18 cellular contexts compared by ENCODE assay signal in genomic region chr14:58227096-58227819, GRCh38. TPM values are rescaled to one million over a fixed set of nuclear protein-coding genes. Genes with fewer than 3 reads are reported as not detected.
DNase-seq lines count a peak whose midpoint lies in the region; ATAC-seq and TF ChIP-seq lines count a peak whose summit lies in the region.
"Had no signal": no experiment of that assay in that cellular context is flagged by ENCODE, and none has a peak within 500 bp of the region (broad histone marks: within the 10 kb centered on the region; RNA-seq: fewer than 3 reads in every experiment).

No MANE protein-coding gene starts in this region.

- CTCF ChIA-PET in activated naive CD4-positive, alpha-beta T cell treated with anti-CD3 and anti-CD28 coated beads, Interleukin-2, amount 10 ng/mL, durations not matched to agents 7 days and 5 days (lab: Charles Lee) = interaction anchor here (0.8 kb wide), 1 partner anchor 14 kb away, joined by 3 read pairs; no protein-coding TSS in a partner anchor

- H3K36me3 Mint-ChIP-seq in activated naive CD4-positive, alpha-beta T cell treated with anti-CD3 and anti-CD28 coated beads, Interleukin-2, amount 10 ng/mL, durations not matched to agents 7 days and 5 days = peaks cover 12% of the 10 kb centered on the region

- WGBS in psoas muscle, 3 donors = 24 to 49% (median 33%) methylated on average over 5 of the region's 5 CpGs

- H3K9me3 ChIP-seq in psoas muscle = no peaks in the 10 kb centered on the region
- no peaks in the 10 kb centered on the region for H3K9me3 ChIP-seq in skeletal muscle tissue (ENCODE audit: control insufficient read depth in 3 of 3, low read length in 3 of 3)
- H3K9me3 ChIP-seq: A549; BLaER1 treated with 17β-estradiol and CSF1 and Interleukin-3, amounts not matched to agents 10 nM and 100 nM; Caco-2 had no signal

- no peaks in the 10 kb centered on the region for H3K4me1 ChIP-seq in psoas muscle
- H3K4me1 ChIP-seq in skeletal muscle tissue (ENCODE audit: control insufficient read depth in 3 of 3, insufficient read depth in 3 of 3, low read length in 3 of 3) = peaks cover 0 to 5% (median 0%) of the 10 kb centered on the region in 3 donors
- H3K4me1 ChIP-seq: A549; BLaER1 treated with 17β-estradiol and CSF1 and Interleukin-3, amounts not matched to agents 10 nM and 100 nM; Caco-2 had no signal

- H3K27me3 ChIP-seq in psoas muscle (ENCODE audit: insufficient read depth in 3 of 3, low read length in 2 of 3) (no peaks in the 10 kb centered on the region), skeletal muscle tissue (ENCODE audit: control insufficient read depth in 3 of 3, insufficient read depth in 3 of 3, low read length in 3 of 3) (no peaks in the 10 kb centered on the region)
- H3K27me3 ChIP-seq: BLaER1 treated with 17β-estradiol and CSF1 and Interleukin-3, amounts not matched to agents 10 nM and 100 nM had no signal

- H3K9me3 Mint-ChIP-seq in activated naive CD4-positive, alpha-beta T cell treated with anti-CD3 and anti-CD28 coated beads, Interleukin-2, amount 10 ng/mL, durations not matched to agents 7 days and 5 days = no peaks in the 10 kb centered on the region
- H3K9me3 Mint-ChIP-seq: CD4-positive, alpha-beta T cell; CD8-positive, alpha-beta T cell had no signal

- no peak overlapping the region for H3K4me3 Mint-ChIP-seq in activated naive CD4-positive, alpha-beta T cell treated with anti-CD3 and anti-CD28 coated beads, Interleukin-2, amount 10 ng/mL, durations not matched to agents 7 days and 5 days
- H3K4me3 Mint-ChIP-seq: B cell; CD4-positive, alpha-beta T cell; CD8-positive, alpha-beta T cell had no signal

- H3K9ac ChIP-seq in skeletal muscle tissue (ENCODE audit: low read depth in 1 of 3, low read length in 3 of 3) = no peak overlapping the region
- H3K9ac ChIP-seq: BLaER1 treated with 17β-estradiol and CSF1 and Interleukin-3, amounts not matched to agents 10 nM and 100 nM had no signal

- H3K27ac Mint-ChIP-seq in activated naive CD4-positive, alpha-beta T cell treated with anti-CD3 and anti-CD28 coated beads, Interleukin-2, amount 10 ng/mL, durations not matched to agents 7 days and 5 days = peak overlapping the region; percentile 45
- H3K27ac Mint-ChIP-seq: B cell; CD4-positive, alpha-beta T cell had no signal

- no peaks in the 10 kb centered on the region for H3K27me3 Mint-ChIP-seq in activated naive CD4-positive, alpha-beta T cell treated with anti-CD3 and anti-CD28 coated beads, Interleukin-2, amount 10 ng/mL, durations not matched to agents 7 days and 5 days
- H3K27me3 Mint-ChIP-seq: B cell; CD4-positive, alpha-beta T cell had no signal

- DNase-seq in activated naive CD4-positive, alpha-beta T cell treated with anti-CD3 and anti-CD28 coated beads, Interleukin-2, amount 10 ng/mL, durations not matched to agents 7 days and 5 days = no peak
- no peak for DNase-seq in activated naive CD4-positive, alpha-beta T cell (lab: John Stamatoyannopoulos, UW)
- DNase-seq in psoas muscle (peak in 1 of 2 donors; percentile 66), caudate nucleus (lab: John Stamatoyannopoulos, UW) (no peak)
- DNase-seq: AML-193; Caco-2; Calu3; CD4-positive, alpha-beta T cell; CD8-positive, alpha-beta T cell; DMS79 treated with DMSO at 0.1 percent for 48 hours; GF-D8 had no signal

- H3K36me3 ChIP-seq in psoas muscle (ENCODE audit: insufficient read depth in 1 of 2, low read depth in 1 of 2) (peaks cover 0 to 71% of the 10 kb centered on the region in 2 donors), skeletal muscle tissue (ENCODE audit: control insufficient read depth in 3 of 3, insufficient read depth in 3 of 3, low read length in 3 of 3) (peaks cover 5 to 8% (median 7%) of the 10 kb centered on the region in 3 donors)

- H3K27ac ChIP-seq in psoas muscle = peak overlapping the region; percentile 43
- peak overlapping the region; percentile 47 for H3K27ac ChIP-seq in skeletal muscle tissue (ENCODE audit: low read depth, low read length)
- no peak overlapping the region for H3K27ac ChIP-seq in caudate nucleus (ENCODE audit: low read depth, low read length)
- H3K27ac ChIP-seq: 22Rv1; A549; BLaER1 treated with 17β-estradiol and CSF1 and Interleukin-3, amounts not matched to agents 10 nM and 100 nM; C4-2B had no signal

- H3K4me1 Mint-ChIP-seq in activated naive CD4-positive, alpha-beta T cell treated with anti-CD3 and anti-CD28 coated beads, Interleukin-2, amount 10 ng/mL, durations not matched to agents 7 days and 5 days = no peaks in the 10 kb centered on the region
- H3K4me1 Mint-ChIP-seq: B cell had no signal

- ATAC-seq in psoas muscle (peak in 3 of 4 donors; percentile 51 to 88 (median 60)), GM21723 (IDR thresholded peaks at IDR 0.05; ENCODE audit: unreplicated experiment) (no peak)
- ATAC-seq: A549; CD8-positive, alpha-beta T cell had no signal

- intact Hi-C loops in psoas muscle (cut with DNase I) = no loop called here

- TF ChIP-seq CTCF in psoas muscle (IDR thresholded peaks at IDR 0.05) = no peak

- H3K4me3 ChIP-seq in psoas muscle (no peak overlapping the region), skeletal muscle tissue (ENCODE audit: low read length in 3 of 3) (no peak overlapping the region)
- H3K4me3 ChIP-seq: A549; BLaER1 treated with 17β-estradiol and CSF1 and Interleukin-3, amounts not matched to agents 10 nM and 100 nM had no signal

RNA-seq across cellular contexts. Expression of gene PSMA3, which starts 17.4 kb away (rescaled TPM):
- total RNA-seq in psoas muscle = 100 to 1,000 TPM; 136 to 238 (median 211) TPM
- polyA plus RNA-seq in psoas muscle = 100 to 1,000 TPM; 235 to 466 (median 274) TPM
- 39.1 TPM for total RNA-seq in skeletal muscle tissue

RNA-seq across cellular contexts. Expression of gene ACTR10, which starts 27.3 kb away (rescaled TPM):
- total RNA-seq in psoas muscle = 10 to 100 TPM; 41.2 to 67.1 (median 54.0) TPM
- polyA plus RNA-seq in psoas muscle = 10 to 100 TPM; 56.5 to 69.0 (median 61.0) TPM
- 62.6 TPM for total RNA-seq in skeletal muscle tissue
